Comparison of ENCODE assay signal across 9 cellular contexts in genomic region chr2:70790079-70790963, GRCh38. TPM values are rescaled to one million over a fixed set of nuclear protein-coding genes. Genes with fewer than 3 reads are reported as not detected.
DNase-seq lines count a peak whose midpoint lies in the region; ATAC-seq and TF ChIP-seq lines count a peak whose summit lies in the region.
"Had no signal": no experiment of that assay in that cellular context is flagged by ENCODE, and none has a peak within 500 bp of the region (broad histone marks: within the 10 kb centered on the region; RNA-seq: fewer than 3 reads in every experiment).

Gene FIGLA (minus strand): TSS chr2:70790643. CDS start chr2:70790638, 5 bp downstream.

- no peak for DNase-seq in CD4-positive, alpha-beta T cell
- no peak for DNase-seq in MM.1S
- DNase-seq in effector memory CD8-positive, alpha-beta T cell = no peak
- no peak for DNase-seq in effector CD4-positive, alpha-beta T cell
- no peak for DNase-seq in central memory CD4-positive, alpha-beta T cell

- H3K9me3 Mint-ChIP-seq in CD4-positive, alpha-beta T cell = no peaks in the 10 kb centered on the region
- no peaks in the 10 kb centered on the region for H3K9me3 Mint-ChIP-seq in effector memory CD8-positive, alpha-beta T cell
- H3K9me3 Mint-ChIP-seq in nephron = peaks cover 3% of the 10 kb centered on the region

- peaks cover 53% of the 10 kb centered on the region for H3K27me3 ChIP-seq in CD4-positive, alpha-beta T cell (ENCODE audit: control insufficient read depth, insufficient read depth, low read length)
- no peaks in the 10 kb centered on the region for H3K27me3 ChIP-seq in MM.1S (replicated peaks; ENCODE audit: insufficient read depth, low read length)

- H3K9me2 ChIP-seq in MM.1S (replicated peaks; ENCODE audit: insufficient read depth, low read length) = no peaks in the 10 kb centered on the region

- H4K20me1 ChIP-seq in MM.1S (ENCODE audit: insufficient read depth, low read length) = no peaks in the 10 kb centered on the region

- no peaks in the 10 kb centered on the region for H3K36me3 Mint-ChIP-seq in CD4-positive, alpha-beta T cell (ENCODE audit: low read depth)
- H3K36me3 Mint-ChIP-seq in effector memory CD8-positive, alpha-beta T cell (ENCODE audit: insufficient read depth) = peaks cover 2% of the 10 kb centered on the region
- H3K36me3 Mint-ChIP-seq in nephron (ENCODE audit: low read depth) = no peaks in the 10 kb centered on the region

- no peaks in the 10 kb centered on the region for H3K4me1 ChIP-seq in MM.1S (ENCODE audit: low read length)

- no peak within 1 kb of the TSS for H3K27ac ChIP-seq in CD4-positive, alpha-beta T cell (ENCODE audit: low read depth, low read length)
- no peak within 1 kb of the TSS for H3K27ac ChIP-seq in MM.1S (ENCODE audit: low read length)

- CTCF ChIA-PET in CD4-positive, alpha-beta T cell (lab: Charles Lee) = interaction anchor here (2.2 kb wide), 1 partner anchor 81 kb away, joined by 5 read pairs; no protein-coding TSS in a partner anchor

- peaks cover 73% of the 10 kb centered on the region for H3K27me3 Mint-ChIP-seq in CD4-positive, alpha-beta T cell
- peaks cover 53 to 77% of the 10 kb centered on the region in 2 donors for H3K27me3 Mint-ChIP-seq in effector memory CD8-positive, alpha-beta T cell
- H3K27me3 Mint-ChIP-seq in nephron (ENCODE audit: low read depth) = peaks cover 86% of the 10 kb centered on the region

- no peak within 1 kb of the TSS for H3K4me3 ChIP-seq in MM.1S (ENCODE audit: low read length)

- intact Hi-C loops in CD4-positive, alpha-beta T cell (cut with DNase I, micrococcal nuclease) = loop anchor here in 1 of 2 experiments (2.0 to 5.0 kb wide), 2 partner anchors 72 to 130 kb away; no protein-coding TSS in a partner anchor

- H3F3A ChIP-seq in MM.1S (ENCODE audit: insufficient read depth, low read length) = no peaks in the 10 kb centered on the region

- H3K4me1 Mint-ChIP-seq in CD4-positive, alpha-beta T cell (ENCODE audit: low read depth) = peaks cover 10% of the 10 kb centered on the region
- peaks cover 5 to 8% of the 10 kb centered on the region in 2 donors for H3K4me1 Mint-ChIP-seq in effector memory CD8-positive, alpha-beta T cell (ENCODE audit: low read depth in 2 of 2)
- H3K4me1 Mint-ChIP-seq in nephron = peaks cover 14% of the 10 kb centered on the region

- no peak within 1 kb of the TSS for H3K9ac ChIP-seq in MM.1S (ENCODE audit: low read length)

- H3K36me3 ChIP-seq in MM.1S (replicated peaks; ENCODE audit: insufficient read depth, low read length) = no peaks in the 10 kb centered on the region

- H3K9me3 ChIP-seq in CD4-positive, alpha-beta T cell (ENCODE audit: control insufficient read depth, low read length) = no peaks in the 10 kb centered on the region
- no peaks in the 10 kb centered on the region for H3K9me3 ChIP-seq in MM.1S (replicated peaks; ENCODE audit: insufficient read depth, low read length)

- no peak for TF ChIP-seq CTCF in CD4-positive, alpha-beta T cell (IDR thresholded peaks at IDR 0.05)
- no peak for TF ChIP-seq CTCF in MM.1S (IDR thresholded peaks at IDR 0.05; ENCODE audit: low read length)
- TF ChIP-seq CTCF in nephron (IDR thresholded peaks at IDR 0.05; ENCODE audit: unreplicated experiment in 3 of 3) = no peak

- H3K79me2 ChIP-seq in MM.1S (ENCODE audit: low read length) = no peaks in the 10 kb centered on the region

- POLR2A ChIA-PET in CD4-positive, alpha-beta T cell (lab: Charles Lee) = no interaction called here

- peak within 1 kb of the TSS; percentile 43 for H2AFZ ChIP-seq in MM.1S (ENCODE audit: low read length)

- peak within 1 kb of the TSS; percentile 81 for H3K4me3 Mint-ChIP-seq in CD4-positive, alpha-beta T cell
- H3K4me3 Mint-ChIP-seq in effector memory CD8-positive, alpha-beta T cell = peak within 1 kb of the TSS; percentile 68 to 71
- H3K4me3 Mint-ChIP-seq in nephron = peak within 1 kb of the TSS; percentile 78 to 81 (median 78)

- H3K27ac Mint-ChIP-seq in CD4-positive, alpha-beta T cell = no peak within 1 kb of the TSS
- no peak within 1 kb of the TSS for H3K27ac Mint-ChIP-seq in effector memory CD8-positive, alpha-beta T cell
- no peak within 1 kb of the TSS for H3K27ac Mint-ChIP-seq in nephron

- ATAC-seq in CD4-positive, alpha-beta T cell (ENCODE audit: poor library complexity) = no peak
- no peak for ATAC-seq in effector memory CD8-positive, alpha-beta T cell (replicated peaks)
- ATAC-seq in HG03442 (IDR thresholded peaks at IDR 0.05; ENCODE audit: unreplicated experiment) (no peak), GM18520 (IDR thresholded peaks at IDR 0.05; ENCODE audit: unreplicated experiment) (no peak)

- H3K4me2 ChIP-seq in MM.1S (ENCODE audit: low read depth, low read length) = peak within 1 kb of the TSS; percentile 58; the same call in 1 of the 2 replicates

RNA-seq across cellular contexts. Expression of gene FIGLA, which starts in this region (rescaled TPM):
- not detected for total RNA-seq in CD4-positive, alpha-beta T cell
- total RNA-seq: pulmonary artery endothelial cell had no signal
